In the genomic region with DNA sequence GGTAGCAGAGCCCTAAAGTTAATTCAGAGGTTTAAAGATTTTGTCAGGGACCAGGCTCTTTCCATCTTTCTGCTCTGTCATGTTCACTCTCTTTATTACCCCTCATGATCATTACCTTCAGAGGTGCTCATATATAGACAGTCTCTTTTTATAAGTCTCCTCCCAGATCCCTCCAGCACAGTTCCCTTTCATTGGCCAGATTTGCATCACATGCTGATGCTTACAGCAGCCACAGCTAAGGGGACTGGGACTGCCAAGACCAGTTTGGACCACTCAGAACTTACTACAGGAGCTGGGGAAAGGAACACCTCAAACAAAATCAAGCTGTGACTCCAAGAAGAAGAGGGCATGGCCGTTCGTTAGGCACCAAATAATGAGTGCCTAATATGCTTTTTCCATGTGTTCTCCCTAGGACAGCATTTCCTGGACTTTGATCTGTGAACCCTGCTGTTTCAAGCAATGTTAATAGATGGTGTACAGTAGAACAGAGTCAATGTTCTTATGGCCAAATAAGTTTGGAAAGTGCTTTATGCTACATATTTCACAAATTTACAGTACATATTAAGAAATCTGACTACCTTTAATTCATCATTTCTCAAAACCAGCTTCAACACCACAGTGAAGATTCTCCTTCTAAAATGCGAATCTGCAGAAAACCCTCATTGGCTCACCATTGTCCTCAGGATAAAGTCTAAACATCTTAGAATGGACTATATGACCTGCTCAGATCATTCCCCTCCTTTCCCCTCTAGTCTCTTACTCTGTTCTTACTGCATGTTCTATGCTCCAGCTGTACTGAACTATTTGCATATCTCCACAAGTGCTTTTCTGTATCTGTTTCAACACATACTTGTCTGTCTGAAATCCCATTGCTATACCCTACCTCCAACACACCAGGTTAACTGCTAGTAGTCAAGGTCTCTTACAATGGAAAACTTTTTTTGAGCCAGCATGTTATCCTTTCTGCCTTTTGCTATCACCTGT, we compare ENCODE assay signal across 1 cellular context.
A peak's percentile ranks its signal among the peaks of the same experiment; 100 is the strongest.
TF ChIP-seq lines count a peak whose summit lies in the region.

No MANE protein-coding gene starts in this region.

TF ChIP-seq in HepG2, 621 proteins besides CTCF, POLR2A, EP300 and RAD21 (continued from another document):
- TF ChIP-seq, protein P1, sequence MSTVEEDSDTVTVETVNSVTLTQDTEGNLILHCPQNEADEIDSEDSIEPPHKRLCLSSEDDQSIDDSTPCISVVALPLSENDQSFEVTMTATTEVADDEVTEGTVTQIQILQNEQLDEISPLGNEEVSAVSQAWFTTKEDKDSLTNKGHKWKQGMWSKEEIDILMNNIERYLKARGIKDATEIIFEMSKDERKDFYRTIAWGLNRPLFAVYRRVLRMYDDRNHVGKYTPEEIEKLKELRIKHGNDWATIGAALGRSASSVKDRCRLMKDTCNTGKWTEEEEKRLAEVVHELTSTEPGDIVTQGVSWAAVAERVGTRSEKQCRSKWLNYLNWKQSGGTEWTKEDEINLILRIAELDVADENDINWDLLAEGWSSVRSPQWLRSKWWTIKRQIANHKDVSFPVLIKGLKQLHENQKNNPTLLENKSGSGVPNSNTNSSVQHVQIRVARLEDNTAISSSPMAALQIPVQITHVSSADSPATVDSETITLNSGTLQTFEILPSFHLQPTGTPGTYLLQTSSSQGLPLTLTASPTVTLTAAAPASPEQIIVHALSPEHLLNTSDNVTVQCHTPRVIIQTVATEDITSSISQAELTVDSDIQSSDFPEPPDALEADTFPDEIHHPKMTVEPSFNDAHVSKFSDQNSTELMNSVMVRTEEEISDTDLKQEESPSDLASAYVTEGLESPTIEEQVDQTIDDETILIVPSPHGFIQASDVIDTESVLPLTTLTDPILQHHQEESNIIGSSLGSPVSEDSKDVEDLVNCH (CRISPR knock-in tag; IDR thresholded peaks at IDR 0.05), result no peak
- TF ChIP-seq TOPORS (CRISPR knock-in tag; IDR thresholded peaks at IDR 0.05), result no peak
- TF ChIP-seq SAP130 (CRISPR knock-in tag; IDR thresholded peaks at IDR 0.05; ENCODE audit: low read depth), result no peak
- no peak for TF ChIP-seq KMT2B (CRISPR knock-in tag; IDR thresholded peaks at IDR 0.05)
- no peak for TF ChIP-seq XBP1 (CRISPR knock-in tag; IDR thresholded peaks at IDR 0.05)
- TF ChIP-seq HNF4A (CRISPR knock-in tag; IDR thresholded peaks at IDR 0.05), result peak; percentile 62
TF ChIP-seq in HepG2: peak in this region for 1.
